In genomic region chr6:50211582-50211981, GRCh38 we compare ENCODE assay signal across 35 cellular contexts.
"Had no signal": no experiment of that assay in that cellular context is flagged by ENCODE, and none has a peak within 500 bp of the region (broad histone marks: within the 10 kb centered on the region; RNA-seq: fewer than 3 reads in every experiment).

No MANE protein-coding gene starts in this region.

- ATAC-seq: activated CD8-positive, alpha-beta T cell treated with anti-CD3 and anti-CD28 coated beads for 36 hours; activated naive CD4-positive, alpha-beta T cell treated with anti-CD3 and anti-CD28 coated beads, Interleukin-2, amount 50 U/mL, for 72 hours; activated T-cell treated with anti-CD3 and anti-CD28 coated beads, Interleukin-2, amount 50 U/mL, for 4 hours; activated T-cell treated with anti-CD3 and anti-CD28 coated beads, Interleukin-2, amount 50 U/mL, for 72 hours; activated T-helper 17 cell treated with anti-CD3 and anti-CD28 coated beads, Interleukin-2, amount 50 U/mL, for 72 hours; body of pancreas had no signal

- H3K27me3 Mint-ChIP-seq: activated B cell treated with CpG ODN at 0.5 μM for 24 hours; activated CD4-positive, alpha-beta memory T cell treated with anti-CD3 and anti-CD28 coated beads for 36 hours; activated CD4-positive, alpha-beta T cell treated with anti-CD3 and anti-CD28 coated beads, Interleukin-2, amount 10 ng/mL, durations not matched to agents 24 days and 14 days; activated CD8-positive, alpha-beta T cell treated with anti-CD3 and anti-CD28 coated beads for 36 hours; activated naive CD8-positive, alpha-beta T cell treated with anti-CD3 and anti-CD28 coated beads for 36 hours; activated T-helper 17 cell treated with anti-CD3 and anti-CD28 coated beads, Interleukin-2, amount 50 U/mL, for 72 hours had no signal

- H3K4me1 ChIP-seq: adrenal gland, body of pancreas, breast epithelium had no signal

- H3K36me3 ChIP-seq: adrenal gland, brain microvascular endothelial cell, breast epithelium had no signal

- H3K4me1 Mint-ChIP-seq: activated B cell treated with CpG ODN at 0.5 μM for 24 hours; activated CD4-positive, alpha-beta T cell treated with anti-CD3 and anti-CD28 coated beads, Interleukin-2, amount 10 ng/mL, durations not matched to agents 24 days and 14 days; activated naive CD8-positive, alpha-beta T cell treated with anti-CD3 and anti-CD28 coated beads for 36 hours; activated T-helper 17 cell treated with anti-CD3 and anti-CD28 coated beads, Interleukin-2, amount 50 U/mL, for 72 hours had no signal

- DNase-seq: activated B cell treated with CpG ODN at 0.5 μM for 24 hours; activated CD4-positive, alpha-beta memory T cell treated with anti-CD3 and anti-CD28 coated beads for 36 hours; activated CD4-positive, alpha-beta T cell treated with anti-CD3 and anti-CD28 coated beads for 4 hours; activated CD4-positive, alpha-beta T cell treated with anti-CD3 and anti-CD28 coated beads, Interleukin-2, amount 10 ng/mL, durations not matched to agents 24 days and 14 days; activated CD4-positive, alpha-beta T cell treated with anti-CD3 and anti-CD28 coated beads, Interleukin-2, amount 50 U/mL, for 1 hour; activated CD4-positive, alpha-beta T cell treated with anti-CD3 and anti-CD28 coated beads, Interleukin-2, amount 50 U/mL, for 4 hours; activated CD4-positive, CD25-positive, alpha-beta regulatory T cell treated with anti-CD3 and anti-CD28 coated beads, Interleukin-2, amount 50 U/mL, for 72 hours; activated CD8-positive, alpha-beta memory T cell treated with anti-CD3 and anti-CD28 coated beads, Interleukin-2, amount 50 U/mL, for 4 hours; activated CD8-positive, alpha-beta T cell treated with anti-CD3 and anti-CD28 coated beads for 36 hours; activated effector memory CD4-positive, alpha-beta T cell treated with anti-CD3 and anti-CD28 coated beads, Interleukin-2, amount 50 U/mL, for 16 hours; activated gamma-delta T cell treated with Interleukin-2 at 50 U/mL for 16 hours; activated naive CD4-positive, alpha-beta T cell; activated naive CD4-positive, alpha-beta T cell treated with anti-CD3 and anti-CD28 coated beads for 36 hours; activated naive CD4-positive, alpha-beta T cell treated with anti-CD3 and anti-CD28 coated beads, Interleukin-2, amount 50 U/mL, for 16 hours; activated naive CD8-positive, alpha-beta T cell treated with anti-CD3 and anti-CD28 coated beads for 36 hours; activated T-cell treated with anti-CD3 and anti-CD28 coated beads for 4 hours; activated T-cell treated with anti-CD3 and anti-CD28 coated beads, Interleukin-2, amount 50 U/mL, for 1 hour; activated T-cell treated with anti-CD3 and anti-CD28 coated beads, Interleukin-2, amount 50 U/mL, for 4 hours; activated T-cell treated with anti-CD3 and anti-CD28 coated beads, Interleukin-2, amount 50 U/mL, for 72 hours; adrenal gland; amniotic stem cell; aorta; body of pancreas; brain microvascular endothelial cell; central memory CD4-positive, alpha-beta T cell; T-helper 2 cell; T-helper 9 cell had no signal

- H3K27ac ChIP-seq: adrenal gland, body of pancreas, brain microvascular endothelial cell, breast epithelium, VCaP had no signal

- H3K27ac Mint-ChIP-seq: activated B cell treated with CpG ODN at 0.5 μM for 24 hours; activated CD4-positive, alpha-beta memory T cell treated with anti-CD3 and anti-CD28 coated beads for 36 hours; activated CD4-positive, alpha-beta T cell treated with anti-CD3 and anti-CD28 coated beads, Interleukin-2, amount 10 ng/mL, durations not matched to agents 24 days and 14 days; activated CD8-positive, alpha-beta T cell treated with anti-CD3 and anti-CD28 coated beads for 36 hours; activated naive CD4-positive, alpha-beta T cell treated with anti-CD3 and anti-CD28 coated beads for 36 hours; activated naive CD4-positive, alpha-beta T cell treated with anti-CD3 and anti-CD28 coated beads, Interleukin-2, amount 50 U/mL, for 72 hours; activated naive CD8-positive, alpha-beta T cell treated with anti-CD3 and anti-CD28 coated beads for 36 hours; activated T-cell treated with anti-CD3 and anti-CD28 coated beads, Interleukin-2, amount 50 U/mL, for 72 hours; activated T-helper 1 cell treated with anti-CD3 and anti-CD28 coated beads, Interleukin-12 subunit alpha, Interleukin-12 subunit beta, Interleukin-2, Interleukin-4 antibody, amounts not matched to agents 30 ng/mL and 10 ng/mL and 1 ng/mL, durations not matched to agents 14 hours and 24 hours and 36 hours; activated T-helper 17 cell treated with anti-CD3 and anti-CD28 coated beads, Interleukin-2, amount 50 U/mL, for 72 hours; T-helper 2 cell treated with Interferon-gamma antibody and Interleukin-4, amounts not matched to agents 5 μg/mL and 100 μg/mL, for 36 hours had no signal

- H3K4me3 Mint-ChIP-seq: activated B cell treated with CpG ODN at 0.5 μM for 24 hours; activated CD4-positive, alpha-beta memory T cell treated with anti-CD3 and anti-CD28 coated beads for 36 hours; activated CD4-positive, alpha-beta T cell treated with anti-CD3 and anti-CD28 coated beads, Interleukin-2, amount 10 ng/mL, durations not matched to agents 24 days and 14 days; activated CD8-positive, alpha-beta T cell treated with anti-CD3 and anti-CD28 coated beads for 36 hours; activated naive CD4-positive, alpha-beta T cell treated with anti-CD3 and anti-CD28 coated beads for 36 hours; activated naive CD8-positive, alpha-beta T cell treated with anti-CD3 and anti-CD28 coated beads for 36 hours; activated T-cell treated with anti-CD3 and anti-CD28 coated beads, Interleukin-2, amount 50 U/mL, for 4 hours; activated T-cell treated with anti-CD3 and anti-CD28 coated beads, Interleukin-2, amount 50 U/mL, for 72 hours; activated T-helper 1 cell treated with anti-CD3 and anti-CD28 coated beads, Interleukin-12 subunit alpha, Interleukin-12 subunit beta, Interleukin-2, Interleukin-4 antibody, amounts not matched to agents 30 ng/mL and 10 ng/mL and 1 ng/mL, durations not matched to agents 14 hours and 24 hours and 36 hours; activated T-helper 17 cell treated with anti-CD3 and anti-CD28 coated beads, Interleukin-2, amount 50 U/mL, for 72 hours; T-helper 2 cell treated with Interferon-gamma antibody and Interleukin-4, amounts not matched to agents 5 μg/mL and 100 μg/mL, for 36 hours had no signal

- H3K4me3 ChIP-seq: adrenal gland, body of pancreas, breast epithelium had no signal

- H3K27me3 ChIP-seq: adrenal gland, body of pancreas, brain microvascular endothelial cell, breast epithelium had no signal

- H3K9me3 ChIP-seq: adrenal gland, body of pancreas, breast epithelium had no signal

- H3K36me3 Mint-ChIP-seq: activated CD4-positive, alpha-beta memory T cell treated with anti-CD3 and anti-CD28 coated beads for 36 hours; activated naive CD4-positive, alpha-beta T cell treated with anti-CD3 and anti-CD28 coated beads, Interleukin-2, amount 50 U/mL, for 72 hours; activated naive CD8-positive, alpha-beta T cell treated with anti-CD3 and anti-CD28 coated beads for 36 hours had no signal

- FAIRE-seq: astrocyte, TTC549 had no signal
